7 cellular contexts compared by ENCODE assay signal in genomic region chr9:19403231-19403630, GRCh38. TPM values are rescaled to one million over a fixed set of nuclear protein-coding genes. Genes with fewer than 3 reads are reported as not detected.
DNase-seq lines count a peak whose midpoint lies in the region; TF ChIP-seq lines count a peak whose summit lies in the region.
"Not testable (repeated sequence)": the region's sequence is repeated elsewhere in the genome, so short reads cannot be mapped to it uniquely, and the experiment has no call there.

No MANE protein-coding gene starts in this region.

- not testable (repeated sequence) for H2AK5ac ChIP-seq in trophoblast cell (ENCODE audit: low read length)

- not testable (repeated sequence) for H3K9me3 ChIP-seq in A673 (ENCODE audit: low read depth, low read length, poor library complexity, severe bottlenecking); HEK293 (ENCODE audit: control insufficient read depth, insufficient read depth, low read depth, low read length); trophoblast cell (ENCODE audit: insufficient read depth, low read depth, low read length); stomach
- peaks cover 10% of the 10 kb centered on the region; the same call in 1 of the 2 replicates for H3K9me3 ChIP-seq in PC-9 (ENCODE audit: insufficient read depth, low read depth)

- not testable (repeated sequence) for H3K4me3 ChIP-seq in A673 (ENCODE audit: low read depth, low read length, poor library complexity, severe bottlenecking); HEK293 (ENCODE audit: low read depth, low read length); PC-9; trophoblast cell (ENCODE audit: low read depth, low read length); stomach

- H3K14ac ChIP-seq in trophoblast cell (ENCODE audit: low read length) = not testable (repeated sequence)

- not testable (repeated sequence) for BruUV-seq in A673 (replicated peaks; lab: Mats Ljungman, UMichigan); PC-9 (replicated peaks; lab: Mats Ljungman, UMichigan)

- not testable (repeated sequence) for H4K8ac ChIP-seq in trophoblast cell (ENCODE audit: low read depth, low read length)

- H2BK5ac ChIP-seq in trophoblast cell (ENCODE audit: low read depth, low read length, poor library complexity) = not testable (repeated sequence)

- no CpG with 5 or more reads among the region's 4 CpGs for WGBS in trophoblast cell (ENCODE audit: extremely low coverage, insufficient coverage, insufficient read length)
- 59 to 82% (median 72%) methylated on average over 4 of the region's 4 CpGs for WGBS in stomach, 5 donors

- H3K79me2 ChIP-seq in PC-9 (ENCODE audit: low read depth); trophoblast cell (ENCODE audit: control insufficient read depth, insufficient read depth, low read length, poor library complexity): not testable (repeated sequence)

- not testable (repeated sequence) for H3K36me3 ChIP-seq in A673 (ENCODE audit: insufficient read depth, low read length, poor library complexity, severe bottlenecking); HEK293 (ENCODE audit: control insufficient read depth in 2 of 2, insufficient read depth in 1 of 2, low read length in 2 of 2); PC-9 (ENCODE audit: low read depth); trophoblast cell (ENCODE audit: control insufficient read depth in 1 of 2, insufficient read depth in 2 of 2, low read length in 2 of 2); stomach

- H3K79me1 ChIP-seq in trophoblast cell (ENCODE audit: low read length) = not testable (repeated sequence)

- DNase-seq in A673 (ENCODE audit: low spot score) (peak; percentile 15), erythroblast (lab: John Stamatoyannopoulos, UW) (peak; percentile 17 to 52), trophoblast cell (peak; percentile 23 to 51)
- DNase-seq in PC-9, stomach: not testable (repeated sequence)

- not testable (repeated sequence) for H4K12ac ChIP-seq in trophoblast cell (ENCODE audit: low read depth, low read length)

- H3K4me2 ChIP-seq in PC-9 = peak overlapping the region; percentile 71; the same call in 1 of the 2 replicates
- not testable (repeated sequence) for H3K4me2 ChIP-seq in trophoblast cell (ENCODE audit: low read length)

- H3K18ac ChIP-seq in trophoblast cell (ENCODE audit: low read length) = not testable (repeated sequence)

- not testable (repeated sequence) for H3K4ac ChIP-seq in trophoblast cell (ENCODE audit: low read depth, low read length)

- not testable (repeated sequence) for H4K91ac ChIP-seq in trophoblast cell (ENCODE audit: low read depth, low read length)

- not testable (repeated sequence) for H3K27ac ChIP-seq in A673 (ENCODE audit: low read depth, low read length, poor library complexity, severe bottlenecking); HEK293 (ENCODE audit: extremely low read depth, low read depth, low read length); trophoblast cell (ENCODE audit: low read depth, low read length)
- H3K27ac ChIP-seq in PC-9 (peak overlapping the region; percentile 97), VCaP (peak overlapping the region; percentile 98), stomach (peak overlapping the region in 4 of 5 donors; percentile 76 to 84 (median 80))

- not testable (repeated sequence) for H3K23ac ChIP-seq in trophoblast cell (ENCODE audit: low read length)

- TF ChIP-seq EP300 in stomach (IDR thresholded peaks at IDR 0.05) = not testable (repeated sequence)

- H3K4me1 ChIP-seq in A673 (ENCODE audit: insufficient read depth, low read length, poor library complexity, severe bottlenecking); HEK293 (ENCODE audit: control insufficient read depth, insufficient read depth, low read length); trophoblast cell (ENCODE audit: control insufficient read depth in 1 of 2, insufficient read depth in 2 of 2, low read length in 2 of 2): not testable (repeated sequence)
- peaks cover 51% of the 10 kb centered on the region for H3K4me1 ChIP-seq in PC-9 (replicated peaks; ENCODE audit: insufficient read depth)
- H3K4me1 ChIP-seq in stomach = peaks cover 0 to 20% (median 11%) of the 10 kb centered on the region in 4 donors

- intact Hi-C loops in A673 (cut with micrococcal nuclease; ENCODE audit: unreplicated experiment); PC-9 (cut with micrococcal nuclease; ENCODE audit: unreplicated experiment); stomach (cut with DNase I; ENCODE audit: low total_unique reads): not testable (repeated sequence)

- not testable (repeated sequence) for H3K27me3 ChIP-seq in A673 (replicated peaks; ENCODE audit: insufficient read depth, low read depth, low read length, poor library complexity); PC-9 (ENCODE audit: insufficient read depth, low read depth); trophoblast cell (ENCODE audit: insufficient read depth, low read length); stomach

- POLR2A ChIA-PET in A673 (lab: Charles Lee; ENCODE audit: low non-redundant PET); HEK293 (lab: Yijun Ruan, JAX); PC-9 (lab: Charles Lee; ENCODE audit: unreplicated experiment): not testable (repeated sequence)

- peaks cover 43% of the 10 kb centered on the region for H3F3A ChIP-seq in PC-9 (ENCODE audit: insufficient read depth, low read depth)

- CTCF ChIA-PET in A673 (lab: Charles Lee); HEK293 (lab: Yijun Ruan, JAX); PC-9 (lab: Charles Lee): not testable (repeated sequence)

- H3K9ac ChIP-seq in trophoblast cell (ENCODE audit: low read length) = not testable (repeated sequence)

- H2AFZ ChIP-seq in PC-9; trophoblast cell (ENCODE audit: insufficient read depth, low read length, poor library complexity): not testable (repeated sequence)

- TF ChIP-seq CTCF in A673 (conservative IDR thresholded peaks at IDR 0.05; ENCODE audit: low read depth, low read length); HEK293 (tag by site-specific recombination; IDR thresholded peaks at IDR 0.05); PC-9 (conservative IDR thresholded peaks at IDR 0.05); VCaP (conservative IDR thresholded peaks at IDR 0.05); stomach (IDR thresholded peaks at IDR 0.05): not testable (repeated sequence)

- not testable (repeated sequence) for TF ChIP-seq POLR2A in erythroblast (IDR thresholded peaks at IDR 0.05; ENCODE audit: low read length); stomach (IDR thresholded peaks at IDR 0.05)

- not testable (repeated sequence) for H4K20me1 ChIP-seq in PC-9 (ENCODE audit: insufficient read depth)

- not testable (repeated sequence) for H3K9me2 ChIP-seq in PC-9 (ENCODE audit: insufficient read depth)

- H2BK120ac ChIP-seq in trophoblast cell (ENCODE audit: insufficient read depth, low read length, poor library complexity) = not testable (repeated sequence)

- not testable (repeated sequence) for H2BK12ac ChIP-seq in trophoblast cell (ENCODE audit: low read length)

TF ChIP-seq in HEK293, 187 proteins besides CTCF, POLR2A, EP300 and RAD21:
- TF ChIP-seq SETDB1 (IDR thresholded peaks at IDR 0.05; ENCODE audit: insufficient read length, low read length) = peak; percentile 61

RNA-seq across cellular contexts. Expression of gene ACER2, which starts 5.6 kb away (rescaled TPM):
- 0.70 and 0.84 TPM in 2 replicates for total RNA-seq in A673 (2021)
- 3.8 and 4.3 TPM in 2 replicates for total RNA-seq in PC-9 (2021)
- polyA plus RNA-seq in trophoblast cell (2013) = 14.6 and 15.6 TPM in 2 replicates
- 10 to 100 TPM in 4 of 5 donors, not detected in 1; 20.5 to 54.3 (median 37.8) TPM for total RNA-seq in stomach
- polyA plus RNA-seq in stomach = 1 to 10 TPM in 2 of 3 donors, under 1 TPM in 1; 0.23 to 7.8 (median 4.5) TPM

RNA-seq across cellular contexts. Expression of gene RPS6, which starts 23.2 kb away (rescaled TPM):
- total RNA-seq in A673 (2021) (928 and 933 TPM in 2 replicates), PC-9 (2021) (1,159 and 1,304 TPM in 2 replicates), stomach (1,000 to 10,000 TPM in 4 of 5 donors, 100 to 1,000 TPM in 1; 925 to 2,164 (median 1,405) TPM)
- polyA plus RNA-seq in trophoblast cell (2013) = 1,694 and 1,740 TPM in 2 replicates
- polyA plus RNA-seq in stomach = 1,000 to 10,000 TPM; 3,881 to 4,884 (median 4,624) TPM
